In genomic region chr3:12681586-12682371, GRCh38 we compare ENCODE assay signal across 9 cellular contexts. TPM values are rescaled to one million over a fixed set of nuclear protein-coding genes. Genes with fewer than 3 reads are reported as not detected.
DNase-seq lines count a peak whose midpoint lies in the region; ATAC-seq and TF ChIP-seq lines count a peak whose summit lies in the region.
"Had no signal": no experiment of that assay in that cellular context is flagged by ENCODE, and none has a peak within 500 bp of the region (broad histone marks: within the 10 kb centered on the region; RNA-seq: fewer than 3 reads in every experiment).

No MANE protein-coding gene starts in this region.

- peaks cover 19% of the 10 kb centered on the region for H3K4me1 ChIP-seq in adipocyte (ENCODE audit: control insufficient read depth, insufficient read depth, low read length)
- H3K4me1 ChIP-seq in spleen = peaks cover 0 to 29% (median 3%) of the 10 kb centered on the region in 6 donors

- peak overlapping the region; percentile 30 for H3K4me3 ChIP-seq in adipocyte (ENCODE audit: low read length)
- peak overlapping the region in 1 of 8 donors; percentile 56 for H3K4me3 ChIP-seq in spleen

- peak; percentile 76 for DNase-seq in HCEC 1CT
- DNase-seq in adipocyte (ENCODE audit: low read depth) = peak; percentile 75
- no peak for DNase-seq in left ventricle myocardium superior
- no peak for DNase-seq in spleen
- DNase-seq in islet precursor cell = no peak
- DNase-seq in ACHN = no peak
- no peak for DNase-seq in activated CD8-positive, alpha-beta memory T cell treated with anti-CD3 and anti-CD28 coated beads, Interleukin-2, amount 50 U/mL, for 4 hours
- DNase-seq: SW 1271 had no signal

- WGBS in spleen, 5 donors = 61 to 81% (median 68%) methylated on average over 2 of the region's 2 CpGs

- H3K36me3 ChIP-seq in adipocyte (ENCODE audit: control insufficient read depth, insufficient read depth, low read length, severe bottlenecking) (no peaks in the 10 kb centered on the region), spleen (no peaks in the 10 kb centered on the region)

- H3K27ac ChIP-seq in spleen = peak overlapping the region; percentile 3 to 90 (median 82)

- H3K27me3 ChIP-seq in adipocyte (replicated peaks; ENCODE audit: control insufficient read depth, insufficient read depth, low read length) = no peaks in the 10 kb centered on the region
- peaks cover 0 to under 1% (median 0%) of the 10 kb centered on the region in 7 donors for H3K27me3 ChIP-seq in spleen (replicated peaks in 1 of 7)

- TF ChIP-seq POLR2A in spleen (IDR thresholded peaks at IDR 0.05) = no peak

- TF ChIP-seq CTCF in spleen (IDR thresholded peaks at IDR 0.05 in 8 of 11, conservative IDR thresholded peaks at IDR 0.05 in 3 of 11) = no peak

- H3K9me3 ChIP-seq in adipocyte (ENCODE audit: control insufficient read depth, low read length) (no peaks in the 10 kb centered on the region), spleen (no peaks in the 10 kb centered on the region)

- ATAC-seq in left ventricle myocardium superior (peak; percentile 85), HG02840 (IDR thresholded peaks at IDR 0.05; ENCODE audit: low FRiP score, unreplicated experiment) (no peak)

- peak overlapping the region; percentile 59 for H3K9ac ChIP-seq in adipocyte (ENCODE audit: low read length)

- in situ Hi-C loops in ACHN (cut with HindIII; ENCODE audit: low pct_ligation_motif_present, low pct_unique_long_range_greater_than_20kb, low sequenced_read_pairs) = no loop called here

- intact Hi-C loops in left ventricle myocardium superior (cut with micrococcal nuclease) (no loop called here), spleen (cut with DNase I; ENCODE audit: low total_unique reads) (no loop called here)

RNA-seq across cellular contexts. Expression of gene RAF1, which starts 17.9 kb away (rescaled TPM):
- 153 TPM for total RNA-seq in left ventricle myocardium superior
- 100 to 1,000 TPM in 6 of 7 donors, 10 to 100 TPM in 1; 92.2 to 153 (median 115) TPM for total RNA-seq in spleen
- polyA plus RNA-seq in spleen = 10 to 100 TPM; 31.6 to 51.3 (median 43.5) TPM

Comparison
In these comparisons a context has a peak if more than half of its experiments do, and no peak if none do; other contexts are left out.
1. DNase-seq: peak in HCEC 1CT (single experiment) and adipocyte (single experiment); none in left ventricle myocardium superior (single experiment), spleen (single experiment), islet precursor cell (single experiment), ACHN (single experiment) and activated CD8-positive, alpha-beta memory T cell treated with anti-CD3 and anti-CD28 coated beads, Interleukin-2, amount 50 U/mL, for 4 hours (single experiment).